Comparison of ENCODE assay signal across 8 cellular contexts in the genomic region with DNA sequence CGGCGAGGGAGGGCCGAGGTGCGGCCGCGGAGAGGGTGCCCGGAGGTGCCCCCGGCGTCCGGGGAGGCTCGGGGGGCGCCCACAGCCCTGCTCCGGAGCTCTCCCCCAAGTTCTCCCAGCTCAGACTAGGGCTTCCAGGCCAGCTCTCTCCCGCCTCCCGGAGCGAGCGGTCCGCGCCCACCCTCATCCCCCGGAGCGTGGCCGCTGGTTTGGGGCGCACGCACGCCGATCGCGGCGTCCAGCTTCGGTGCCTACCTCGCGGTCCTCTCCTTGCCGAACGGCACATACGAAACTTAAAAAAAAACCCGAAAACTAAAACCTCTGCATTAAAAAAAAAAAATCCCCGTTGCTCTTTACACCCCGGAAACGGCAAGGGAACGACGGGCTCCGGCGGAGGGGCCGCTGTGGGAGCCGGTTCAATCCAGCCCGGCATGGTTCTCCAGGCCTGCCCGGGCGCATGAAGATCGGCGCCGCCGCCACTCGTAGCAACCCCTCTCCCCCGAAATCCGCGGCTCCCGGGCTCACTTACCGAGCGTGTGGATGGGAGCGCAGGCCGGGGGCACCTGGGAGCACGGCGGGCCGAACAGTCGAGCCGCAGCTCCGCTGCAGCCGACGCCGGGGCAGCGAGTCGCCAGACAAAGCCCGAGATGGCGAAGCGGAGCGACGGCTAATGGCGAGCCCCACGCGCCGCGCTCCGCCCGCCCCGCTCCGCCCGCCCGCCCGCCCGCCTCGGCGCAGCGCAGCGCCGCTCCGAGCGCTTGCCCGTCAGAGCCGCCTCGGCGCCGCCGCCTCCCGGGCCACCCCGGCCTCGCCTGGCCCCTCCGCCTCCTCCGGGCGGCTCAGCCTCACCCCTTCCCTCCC. TPM values are rescaled to one million over a fixed set of nuclear protein-coding genes. Genes with fewer than 3 reads are reported as not detected.
DNase-seq lines count a peak whose midpoint lies in the region; ATAC-seq and TF ChIP-seq lines count a peak whose summit lies in the region.

No MANE protein-coding gene starts in this region.

- no peaks in the 10 kb centered on the region for H3K9me3 ChIP-seq in ES-I3 (ENCODE audit: control insufficient read depth, insufficient read depth, low read length)
- no peaks in the 10 kb centered on the region for H3K9me3 ChIP-seq in sigmoid colon

- H3K4me1 ChIP-seq in ES-I3 (ENCODE audit: insufficient read depth, low read length) (peaks cover 14% of the 10 kb centered on the region), sigmoid colon (peaks cover 3 to 50% (median 39%) of the 10 kb centered on the region in 4 donors)

- peak overlapping the region; percentile 87 for H3K9ac ChIP-seq in ES-I3 (ENCODE audit: low read depth, low read length)

- DNase-seq in SW480 (ENCODE audit: low spot score) (peak; percentile 32), astrocyte of the hippocampus (ENCODE audit: low read depth, low spot score) (peak; percentile 70), hypothalamus (lab: John Stamatoyannopoulos, UW) (peak in 33 of 51 donors; percentile 18 to 77 (median 57)), sigmoid colon (peak; percentile 77), SIG-M5 treated with dmso at 0.1 percent for 504 hours (lab: John Stamatoyannopoulos, UW; ENCODE audit: unreplicated experiment) (no peak)

- WGBS in sigmoid colon, 2 donors: 0 to 1% methylated on average over 109 of the region's 109 CpGs

- H3K36me3 ChIP-seq in ES-I3 (ENCODE audit: insufficient read depth, low read length): peaks cover 4% of the 10 kb centered on the region; the same call in 1 of the 2 replicates
- peaks cover 12 to 19% (median 14%) of the 10 kb centered on the region in 4 donors for H3K36me3 ChIP-seq in sigmoid colon

- no peak for TF ChIP-seq POLR2A in sigmoid colon (IDR thresholded peaks at IDR 0.05)

- TF ChIP-seq CTCF in sigmoid colon (IDR thresholded peaks at IDR 0.05): no peak

- peak overlapping the region; percentile 93 to 98 (median 96) for H3K4me3 ChIP-seq in sigmoid colon

- no peaks in the 10 kb centered on the region for H3K27me3 ChIP-seq in sigmoid colon

- ATAC-seq in HG03442 (IDR thresholded peaks at IDR 0.05; ENCODE audit: unreplicated experiment) (peak; percentile 1), GM18858 (IDR thresholded peaks at IDR 0.05; ENCODE audit: unreplicated experiment) (no peak)

- peak overlapping the region; percentile 99 to 100 (median 100) for H3K27ac ChIP-seq in sigmoid colon

- TF ChIP-seq EP300 in sigmoid colon (IDR thresholded peaks at IDR 0.05): no peak

- intact Hi-C loops in sigmoid colon (cut with DNase I): loop anchor here (1.0 kb wide), 1 partner anchor 104 kb away; a partner anchor contains a TSS

RNA-seq across cellular contexts. Expression of a gene that starts 1.0 kb away (rescaled TPM):
- total RNA-seq in sigmoid colon: 10 to 100 TPM; 43.4 to 58.4 (median 52.5) TPM
- 10 to 100 TPM; 26.8 to 55.0 (median 28.2) TPM for polyA plus RNA-seq in sigmoid colon

RNA-seq across cellular contexts. Expression of a gene that starts 20.8 kb away (rescaled TPM):
- 10 to 100 TPM; 26.4 to 37.4 (median 35.0) TPM for total RNA-seq in sigmoid colon
- polyA plus RNA-seq in sigmoid colon: 10 to 100 TPM; 36.0 to 59.8 (median 43.0) TPM

RNA-seq across cellular contexts. Expression of a gene that starts 33.7 kb away (rescaled TPM):
- total RNA-seq in sigmoid colon: 10 to 100 TPM; 26.9 to 40.3 (median 29.2) TPM
- polyA plus RNA-seq in sigmoid colon: 10 to 100 TPM; 19.0 to 41.3 (median 22.2) TPM

RNA-seq across cellular contexts. Expression of a gene that starts 47.5 kb away (rescaled TPM):
- total RNA-seq in sigmoid colon: under 1 TPM in 1 of 4 donors, not detected in 3; under 0.01 TPM
- under 1 TPM in 1 of 3 donors, not detected in 2; 0.23 TPM for polyA plus RNA-seq in sigmoid colon

RNA-seq across cellular contexts. Expression of a gene that starts 49.9 kb away (rescaled TPM):
- 1 to 10 TPM in 3 of 4 donors, under 1 TPM in 1; 0.82 to 4.2 (median 1.6) TPM for total RNA-seq in sigmoid colon
- polyA plus RNA-seq in sigmoid colon: under 1 TPM in 1 of 3 donors, not detected in 2; 0.19 TPM
